ENCODE assay signal across 15 cellular contexts in the genomic region with DNA sequence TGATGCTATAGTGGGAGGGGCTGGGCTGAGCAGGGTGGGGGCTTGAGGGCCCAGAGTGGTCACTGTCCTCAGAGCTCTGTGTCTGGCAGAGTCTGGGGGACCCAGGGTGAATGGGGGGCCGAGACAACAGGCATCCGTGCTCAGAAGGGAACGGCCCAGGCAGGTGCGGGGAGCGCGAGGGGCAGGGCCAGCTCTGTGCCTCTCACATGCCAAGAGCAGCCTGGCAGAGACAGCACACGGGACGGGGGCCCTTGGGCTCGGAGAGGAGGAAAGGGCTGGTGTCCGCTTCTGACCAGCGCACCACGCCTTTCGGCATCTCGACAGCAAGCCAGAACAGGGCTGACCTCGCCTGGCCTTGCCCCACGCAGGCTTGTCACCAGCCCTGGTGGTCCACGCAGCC. TPM values are rescaled to one million over a fixed set of nuclear protein-coding genes. Genes with fewer than 3 reads are reported as not detected.
A peak's percentile ranks its signal among the peaks of the same experiment; 100 is the strongest.
DNase-seq lines count a peak whose midpoint lies in the region; ATAC-seq and TF ChIP-seq lines count a peak whose summit lies in the region.
"Had no signal": no experiment of that assay in that cellular context is flagged by ENCODE, and none has a peak within 500 bp of the region (broad histone marks: within the 10 kb centered on the region; RNA-seq: fewer than 3 reads in every experiment).

No MANE protein-coding gene starts in this region.

- peak overlapping the region; percentile 94 for H3K27ac ChIP-seq in cingulate gyrus (ENCODE audit: low read depth, low read length)
- H3K27ac ChIP-seq in neuronal stem cell (replicated peaks; ENCODE audit: low read length): no peak overlapping the region
- H3K27ac ChIP-seq in vagina: peak overlapping the region; percentile 76
- H3K27ac ChIP-seq in SJCRH30: no peak overlapping the region
- H3K27ac ChIP-seq: 22Rv1 had no signal

- no peak overlapping the region for H2AFZ ChIP-seq in neuronal stem cell (ENCODE audit: low read length)

- H2BK12ac ChIP-seq in neuronal stem cell (ENCODE audit: low read length): peak overlapping the region; percentile 66

- TF ChIP-seq POLR2A in vagina (IDR thresholded peaks at IDR 0.05): no peak

- no peak overlapping the region for H3K4me2 ChIP-seq in neuronal stem cell (ENCODE audit: insufficient read depth, low read length, poor library complexity, severe bottlenecking)

- H3K9me3 ChIP-seq in neuronal stem cell (replicated peaks in 1 of 2; ENCODE audit: control insufficient read depth in 2 of 2, insufficient read depth in 1 of 2, low read depth in 1 of 2, low read length in 2 of 2) (no peaks in the 10 kb centered on the region), vagina (no peaks in the 10 kb centered on the region), SJCRH30 (replicated peaks) (no peaks in the 10 kb centered on the region)
- H3K9me3 ChIP-seq: BE2C had no signal

- H4K91ac ChIP-seq in neuronal stem cell (ENCODE audit: low read depth, low read length, poor library complexity): peak overlapping the region; percentile 59

- TF ChIP-seq CTCF in vagina (IDR thresholded peaks at IDR 0.05) (no peak), progenitor cell of endocrine pancreas (IDR thresholded peaks at IDR 0.05; ENCODE audit: unreplicated experiment) (no peak)

- H2BK5ac ChIP-seq in neuronal stem cell (ENCODE audit: low read length): no peak overlapping the region

- H3K27me3 ChIP-seq in neuronal stem cell (ENCODE audit: control insufficient read depth in 3 of 3, insufficient read depth in 3 of 3, low read depth in 1 of 3, low read length in 3 of 3) (peaks cover 0 to 15% (median 0%) of the 10 kb centered on the region in 3 experiments), vagina (no peaks in the 10 kb centered on the region), SJCRH30 (peaks cover 32% of the 10 kb centered on the region)
- H3K27me3 ChIP-seq: BE2C had no signal

- H3K23ac ChIP-seq in neuronal stem cell (ENCODE audit: low read depth, low read length, poor library complexity): peak overlapping the region; percentile 43

- peaks cover 22% of the 10 kb centered on the region for H3K27me3 Mint-ChIP-seq in progenitor cell of endocrine pancreas
- H3K27me3 Mint-ChIP-seq: CD8-positive, alpha-beta memory T cell had no signal

- no peaks in the 10 kb centered on the region for H3K9me3 Mint-ChIP-seq in progenitor cell of endocrine pancreas (ENCODE audit: low read depth)
- H3K9me3 Mint-ChIP-seq: CD8-positive, alpha-beta memory T cell had no signal

- no peak overlapping the region for H3K27ac Mint-ChIP-seq in progenitor cell of endocrine pancreas

- H3K4me3 Mint-ChIP-seq in progenitor cell of endocrine pancreas (ENCODE audit: low read depth): no peak overlapping the region

- H3K4me1 Mint-ChIP-seq in progenitor cell of endocrine pancreas (ENCODE audit: low read depth): no peaks in the 10 kb centered on the region

- no CpG with 5 or more reads among the region's 17 CpGs for WGBS in neuronal stem cell (ENCODE audit: extremely low coverage in 2 of 2, insufficient read length in 2 of 2, insufficient replicate concordance in 1 of 2), 2 donors

- peaks cover under 1 to 3% of the 10 kb centered on the region in 2 donors for H3K4me1 ChIP-seq in neuronal stem cell (ENCODE audit: control insufficient read depth in 2 of 2, insufficient read depth in 1 of 2, low read depth in 1 of 2, low read length in 2 of 2)
- H3K4me1 ChIP-seq in vagina: peaks cover 6% of the 10 kb centered on the region
- peaks cover 25% of the 10 kb centered on the region for H3K4me1 ChIP-seq in SJCRH30
- H3K4me1 ChIP-seq: BE2C had no signal

- no peak overlapping the region for H3K4ac ChIP-seq in neuronal stem cell (ENCODE audit: low read length)

- H3K9ac ChIP-seq in neuronal stem cell (ENCODE audit: low read depth, low read length, poor library complexity): peak overlapping the region; percentile 21

- intact Hi-C loops in Right ventricle myocardium inferior (cut with DNase I) (no loop called here), left ventricle myocardium superior (cut with micrococcal nuclease) (no loop called here), vagina (cut with DNase I) (no loop called here)

- peak overlapping the region; percentile 80 for H3K18ac ChIP-seq in neuronal stem cell (ENCODE audit: low read length)

- ATAC-seq in Right ventricle myocardium inferior (peak; percentile 24), left ventricle myocardium superior (no peak), HG03354 (IDR thresholded peaks at IDR 0.05; ENCODE audit: poor library complexity, severe bottlenecking, unreplicated experiment) (no peak)

- H3K4me3 ChIP-seq in neuronal stem cell (ENCODE audit: low read length in 2 of 2) (no peak overlapping the region), vagina (no peak overlapping the region), SJCRH30 (no peak overlapping the region)

- H3K14ac ChIP-seq in neuronal stem cell (ENCODE audit: low read length): peak overlapping the region; percentile 82

- DNase-seq in Right ventricle myocardium inferior (ENCODE audit: missing footprints) (no peak), left ventricle myocardium superior (no peak), neuronal stem cell (ENCODE audit: low spot score) (no peak), vagina (ENCODE audit: extremely low spot score in 2 of 2) (no peak), progenitor cell of endocrine pancreas (ENCODE audit: low spot score, unreplicated experiment) (no peak), SJCRH30 (no peak)
- DNase-seq: BE2C; CD8-positive, alpha-beta memory T cell; DMS79; NCI-H1436; NCI-H2029 treated with DMSO at 0.1 percent for 48 hours; NCI-H510A treated with DMSO at 0.1 percent for 48 hours had no signal

- peaks cover 2% of the 10 kb centered on the region for H3K79me1 ChIP-seq in neuronal stem cell (ENCODE audit: low read depth, low read length)

- H2BK120ac ChIP-seq in neuronal stem cell (ENCODE audit: low read depth, low read length): no peak overlapping the region

- H3K36me3 Mint-ChIP-seq in progenitor cell of endocrine pancreas (ENCODE audit: insufficient read depth): no peaks in the 10 kb centered on the region
- H3K36me3 Mint-ChIP-seq: CD8-positive, alpha-beta memory T cell had no signal

- peak overlapping the region; percentile 75 for H2AK5ac ChIP-seq in neuronal stem cell (ENCODE audit: low read depth, low read length)

- H4K8ac ChIP-seq in neuronal stem cell (ENCODE audit: low read depth, low read length): no peak overlapping the region

- H2BK15ac ChIP-seq in neuronal stem cell (ENCODE audit: low read length): no peak overlapping the region

- H3K36me3 ChIP-seq in neuronal stem cell (replicated peaks in 1 of 2; ENCODE audit: control insufficient read depth in 2 of 2, insufficient read depth in 2 of 2, low read length in 2 of 2): no peaks in the 10 kb centered on the region
- no peaks in the 10 kb centered on the region for H3K36me3 ChIP-seq in vagina
- no peaks in the 10 kb centered on the region for H3K36me3 ChIP-seq in SJCRH30
- H3K36me3 ChIP-seq: BE2C had no signal

RNA-seq across cellular contexts. Expression of a gene that starts 13.4 kb away (rescaled TPM):
- total RNA-seq in Right ventricle myocardium inferior (0.05 TPM), left ventricle myocardium superior (0.05 TPM), vagina (1.2 TPM), progenitor cell of endocrine pancreas (0.07 and 0.19 TPM in 2 replicates)
- 0.04 TPM for polyA plus RNA-seq in neuronal stem cell (2013, experiment 1 of 2)
- 0.01 TPM for polyA plus RNA-seq in neuronal stem cell (2013, experiment 2 of 2)
- 0.02 and 0.05 TPM in 2 replicates for total RNA-seq in SJCRH30 (2014; rRNA removed; shearing (Covaris generic))

Comparison
In these comparisons a context has a peak if more than half of its experiments do, and no peak if none do; other contexts are left out.
1. H3K27ac ChIP-seq: peak in cingulate gyrus (single experiment) and vagina (single experiment); none in neuronal stem cell (single experiment) and SJCRH30 (single experiment).